ENCODE assay signal across 17 cellular contexts in genomic region chr17:77869041-77869595, GRCh38.
A peak's percentile ranks its signal among the peaks of the same experiment; 100 is the strongest.
DNase-seq lines count a peak whose midpoint lies in the region; ATAC-seq and TF ChIP-seq lines count a peak whose summit lies in the region.
"Had no signal": no experiment of that assay in that cellular context is flagged by ENCODE, and none has a peak within 500 bp of the region (broad histone marks: within the 10 kb centered on the region; RNA-seq: fewer than 3 reads in every experiment).

No MANE protein-coding gene starts in this region.

- H3K27ac ChIP-seq in CD8-positive, alpha-beta T cell (ENCODE audit: low read depth, low read length), result no peak overlapping the region
- H3K27ac ChIP-seq in neutrophil, result peak overlapping the region; percentile 95
- H3K27ac ChIP-seq in PC-9, result no peak overlapping the region

- no peak overlapping the region for H3K4me2 ChIP-seq in PC-9

- no peaks in the 10 kb centered on the region for H3K9me2 ChIP-seq in PC-9 (ENCODE audit: insufficient read depth)

- H3K4me3 ChIP-seq in CD8-positive, alpha-beta T cell (ENCODE audit: low read depth, low read length), result no peak overlapping the region
- H3K4me3 ChIP-seq in neutrophil (ENCODE audit: low read depth in 1 of 2, low read length in 1 of 2) (peak overlapping the region; percentile 53 to 66), PC-9 (no peak overlapping the region)

- H3K79me2 ChIP-seq in PC-9 (ENCODE audit: low read depth), result no peaks in the 10 kb centered on the region

- CTCF ChIA-PET in CD8-positive, alpha-beta T cell (lab: Charles Lee), result interaction anchor here (0.7 to 1.5 kb wide), 3 partner anchors 12 to 326 kb away, joined by 3 read pairs; no protein-coding TSS in a partner anchor
- CTCF ChIA-PET in activated B cell treated with CpG ODN at 0.5 μM for 24 hours (lab: Charles Lee), result interaction anchor here (0.8 to 2.1 kb wide), 3 partner anchors 9 to 89 kb away, joined by 3 to 10 read pairs (median 4); no protein-coding TSS in a partner anchor
- CTCF ChIA-PET in PC-9 (lab: Charles Lee), result no interaction called here

- H3K27ac Mint-ChIP-seq in CD8-positive, alpha-beta T cell, result peak overlapping the region; percentile 82
- H3K27ac Mint-ChIP-seq in activated B cell treated with CpG ODN at 0.5 μM for 24 hours, result peak overlapping the region; percentile 69
- no peak overlapping the region for H3K27ac Mint-ChIP-seq in activated T-helper 17 cell treated with anti-CD3 and anti-CD28 coated beads, Interleukin-2, amount 50 U/mL, for 72 hours
- H3K27ac Mint-ChIP-seq: activated naive CD4-positive, alpha-beta T cell treated with anti-CD3 and anti-CD28 coated beads, Interleukin-2, amount 50 U/mL, for 24 hours; type B pancreatic cell had no signal

- no peak overlapping the region for H2AFZ ChIP-seq in PC-9

- no peaks in the 10 kb centered on the region for H3K36me3 Mint-ChIP-seq in CD8-positive, alpha-beta T cell
- no peaks in the 10 kb centered on the region for H3K36me3 Mint-ChIP-seq in activated B cell treated with CpG ODN at 0.5 μM for 24 hours (ENCODE audit: low read depth)
- H3K36me3 Mint-ChIP-seq in activated T-helper 17 cell treated with anti-CD3 and anti-CD28 coated beads, Interleukin-2, amount 50 U/mL, for 72 hours (ENCODE audit: low read depth), result no peaks in the 10 kb centered on the region
- H3K36me3 Mint-ChIP-seq: activated naive CD4-positive, alpha-beta T cell treated with anti-CD3 and anti-CD28 coated beads, Interleukin-2, amount 50 U/mL, for 24 hours; type B pancreatic cell had no signal

- H3K4me3 Mint-ChIP-seq in CD8-positive, alpha-beta T cell, result peak overlapping the region; percentile 29
- H3K4me3 Mint-ChIP-seq in activated B cell treated with CpG ODN at 0.5 μM for 24 hours, result peak overlapping the region; percentile 57
- H3K4me3 Mint-ChIP-seq in activated T-helper 17 cell treated with anti-CD3 and anti-CD28 coated beads, Interleukin-2, amount 50 U/mL, for 72 hours, result no peak overlapping the region
- H3K4me3 Mint-ChIP-seq: activated naive CD4-positive, alpha-beta T cell treated with anti-CD3 and anti-CD28 coated beads, Interleukin-2, amount 50 U/mL, for 24 hours; type B pancreatic cell had no signal

- H3K9me3 ChIP-seq in CD8-positive, alpha-beta T cell (ENCODE audit: low read length), result no peaks in the 10 kb centered on the region
- H3K9me3 ChIP-seq in neutrophil, result no peaks in the 10 kb centered on the region
- no peaks in the 10 kb centered on the region for H3K9me3 ChIP-seq in PC-9 (ENCODE audit: insufficient read depth, low read depth)
- H3K9me3 ChIP-seq: BE2C had no signal

- intact Hi-C loops in CD8-positive, alpha-beta T cell (cut with DNase I, micrococcal nuclease), result no loop called here
- intact Hi-C loops in activated B cell treated with CpG ODN at 0.5 μM for 24 hours (cut with micrococcal nuclease) (loop anchor here (1.0 to 10.0 kb wide), 5 partner anchors 12 to 89 kb away; partner anchors contain the start of gene TNRC6C), PC-9 (cut with micrococcal nuclease; ENCODE audit: unreplicated experiment) (no loop called here)

- H3K36me3 ChIP-seq in CD8-positive, alpha-beta T cell (ENCODE audit: insufficient read depth, low read length), result no peaks in the 10 kb centered on the region
- H3K36me3 ChIP-seq in neutrophil, result no peaks in the 10 kb centered on the region
- H3K36me3 ChIP-seq in PC-9 (ENCODE audit: low read depth), result no peaks in the 10 kb centered on the region
- H3K36me3 ChIP-seq: BE2C had no signal

- no peak for DNase-seq in CD8-positive, alpha-beta T cell
- no peak for DNase-seq in activated B cell treated with CpG ODN at 0.5 μM for 24 hours
- no peak for DNase-seq in PC-9
- DNase-seq: BE2C; central memory CD4-positive, alpha-beta T cell; DND-41; foreskin melanocyte; mammary epithelial cell; NCI-H1694 treated with DMSO at 0.1 percent for 48 hours; NCI-H510A; PC-3 had no signal

- H3K27me3 Mint-ChIP-seq in CD8-positive, alpha-beta T cell (ENCODE audit: low read depth), result no peaks in the 10 kb centered on the region
- H3K27me3 Mint-ChIP-seq in activated B cell treated with CpG ODN at 0.5 μM for 24 hours, result peaks cover 4% of the 10 kb centered on the region
- H3K27me3 Mint-ChIP-seq in activated T-helper 17 cell treated with anti-CD3 and anti-CD28 coated beads, Interleukin-2, amount 50 U/mL, for 72 hours, result no peaks in the 10 kb centered on the region
- H3K27me3 Mint-ChIP-seq: activated naive CD4-positive, alpha-beta T cell treated with anti-CD3 and anti-CD28 coated beads, Interleukin-2, amount 50 U/mL, for 24 hours had no signal

- no TSS peak for BruUV-seq in PC-9 (replicated peaks; lab: Mats Ljungman, UMichigan)

- H3K4me1 ChIP-seq in CD8-positive, alpha-beta T cell (ENCODE audit: insufficient read depth, low read length), result peaks cover 53% of the 10 kb centered on the region
- H3K4me1 ChIP-seq in neutrophil (ENCODE audit: control insufficient read depth in 1 of 2, insufficient read depth in 1 of 2, low read depth in 1 of 2, low read length in 1 of 2), result peaks cover 74 to 75% of the 10 kb centered on the region in 2 experiments
- H3K4me1 ChIP-seq in PC-9 (replicated peaks; ENCODE audit: insufficient read depth), result no peaks in the 10 kb centered on the region

- no peaks in the 10 kb centered on the region for H3K27me3 ChIP-seq in CD8-positive, alpha-beta T cell (ENCODE audit: insufficient read depth, low read length)
- no peaks in the 10 kb centered on the region for H3K27me3 ChIP-seq in neutrophil
- H3K27me3 ChIP-seq in PC-9 (ENCODE audit: insufficient read depth, low read depth), result peaks cover 70% of the 10 kb centered on the region
- H3K27me3 ChIP-seq: BE2C had no signal

- no peak for TF ChIP-seq CTCF in CD8-positive, alpha-beta T cell (IDR thresholded peaks at IDR 0.05)
- TF ChIP-seq CTCF in activated B cell treated with CpG ODN at 0.5 μM for 24 hours (IDR thresholded peaks at IDR 0.05), result no peak
- no peak for TF ChIP-seq CTCF in neutrophil (IDR thresholded peaks at IDR 0.05)
- TF ChIP-seq CTCF in PC-9 (conservative IDR thresholded peaks at IDR 0.05), result no peak

- no peaks in the 10 kb centered on the region for H3K9me3 Mint-ChIP-seq in CD8-positive, alpha-beta T cell
- no peaks in the 10 kb centered on the region for H3K9me3 Mint-ChIP-seq in activated B cell treated with CpG ODN at 0.5 μM for 24 hours
- H3K9me3 Mint-ChIP-seq in activated T-helper 17 cell treated with anti-CD3 and anti-CD28 coated beads, Interleukin-2, amount 50 U/mL, for 72 hours, result no peaks in the 10 kb centered on the region
- H3K9me3 Mint-ChIP-seq: activated naive CD4-positive, alpha-beta T cell treated with anti-CD3 and anti-CD28 coated beads, Interleukin-2, amount 50 U/mL, for 24 hours; type B pancreatic cell had no signal

- H4K20me1 ChIP-seq in PC-9 (ENCODE audit: insufficient read depth), result no peaks in the 10 kb centered on the region

- peaks cover 52% of the 10 kb centered on the region for H3K4me1 Mint-ChIP-seq in CD8-positive, alpha-beta T cell (ENCODE audit: low read depth)
- H3K4me1 Mint-ChIP-seq in activated B cell treated with CpG ODN at 0.5 μM for 24 hours, result peaks cover 57% of the 10 kb centered on the region
- peaks cover 15% of the 10 kb centered on the region for H3K4me1 Mint-ChIP-seq in activated T-helper 17 cell treated with anti-CD3 and anti-CD28 coated beads, Interleukin-2, amount 50 U/mL, for 72 hours

- ATAC-seq in CD8-positive, alpha-beta T cell, result no peak
- ATAC-seq in GM21717 (IDR thresholded peaks at IDR 0.05; ENCODE audit: unreplicated experiment) (peak; percentile 11), activated B cell treated with CpG ODN at 0.5 μM for 24 hours (ENCODE audit: low read depth) (peak; percentile 30), HG03521 (IDR thresholded peaks at IDR 0.05; ENCODE audit: unreplicated experiment) (no peak)
- no peak for ATAC-seq in activated T-helper 17 cell treated with anti-CD3 and anti-CD28 coated beads, Interleukin-2, amount 50 U/mL, for 72 hours (replicated peaks)
- ATAC-seq: PC-3 had no signal

- no peaks in the 10 kb centered on the region for H3F3A ChIP-seq in PC-9 (ENCODE audit: insufficient read depth, low read depth)

- POLR2A ChIA-PET in CD8-positive, alpha-beta T cell (lab: Charles Lee), result interaction anchor here (1.0 to 1.4 kb wide), 4 partner anchors 9 to 23 kb away, joined by 3 to 5 read pairs (median 4); no protein-coding TSS in a partner anchor
- POLR2A ChIA-PET in activated B cell treated with CpG ODN at 0.5 μM for 24 hours (lab: Charles Lee), result interaction anchor here (0.6 to 4.7 kb wide), 12 partner anchors 9 to 544 kb away, joined by 3 to 114 read pairs (median 6); partner anchors contain the start of gene TNRC6C
- POLR2A ChIA-PET in PC-9 (lab: Charles Lee; ENCODE audit: unreplicated experiment), result no interaction called here

Comparison
In these comparisons a context has a peak if more than half of its experiments do, and no peak if none do; other contexts are left out.
1. ATAC-seq: peak in GM21717 (single experiment) and activated B cell treated with CpG ODN at 0.5 μM for 24 hours (single experiment); none in CD8-positive, alpha-beta T cell (single experiment), HG03521 (single experiment) and activated T-helper 17 cell treated with anti-CD3 and anti-CD28 coated beads, Interleukin-2, amount 50 U/mL, for 72 hours (single experiment).
2. H3K4me3 ChIP-seq: peak in neutrophil (2 of 2); none in CD8-positive, alpha-beta T cell (single experiment) and PC-9 (single experiment).